Comparison of ENCODE assay signal across 28 cellular contexts in the genomic region with DNA sequence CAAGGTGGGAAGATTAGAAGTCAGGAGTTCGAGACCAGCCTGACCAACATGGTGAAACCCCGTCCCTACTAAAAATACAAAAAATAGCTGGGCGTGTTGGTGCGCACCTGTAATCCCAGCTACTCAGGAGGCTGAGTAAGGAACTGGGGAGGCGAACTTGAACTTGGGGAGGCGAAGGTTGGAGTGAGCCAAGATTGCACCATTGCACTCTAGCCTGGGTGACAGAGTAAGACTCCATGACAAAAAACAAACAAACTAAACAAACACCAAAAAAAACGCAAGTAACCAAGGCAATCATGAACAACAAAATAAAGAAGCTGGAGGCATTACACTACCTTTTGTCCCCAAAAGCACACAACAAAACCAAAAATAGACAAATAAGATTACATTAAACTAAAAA.
"Had no signal": no experiment of that assay in that cellular context is flagged by ENCODE, and none has a peak within 500 bp of the region (broad histone marks: within the 10 kb centered on the region; RNA-seq: fewer than 3 reads in every experiment).

No MANE protein-coding gene starts in this region.

- H3K36me3 ChIP-seq: colonic mucosa, esophagus muscularis mucosa, esophagus squamous epithelium, gastrocnemius medialis, gastroesophageal sphincter, heart left ventricle, heart right ventricle had no signal

- H3K9me3 ChIP-seq: colonic mucosa, esophagus squamous epithelium, gastrocnemius medialis had no signal

- H3K27me3 ChIP-seq: colonic mucosa, dorsolateral prefrontal cortex, esophagus muscularis mucosa, esophagus squamous epithelium, foreskin keratinocyte, gastrocnemius medialis, gastroesophageal sphincter, heart left ventricle, heart right ventricle had no signal

- DNase-seq: colonic mucosa; cortex of kidney; dermis blood vessel endothelial cell; dorsolateral prefrontal cortex; effector CD4-positive, alpha-beta T cell; effector CD8-positive, alpha-beta T cell; effector memory CD4-positive, alpha-beta T cell; effector memory CD8-positive, alpha-beta T cell; endodermal cell; erythroblast; esophagus squamous epithelium; foreskin fibroblast; foreskin keratinocyte; foreskin melanocyte; gastrocnemius medialis; glutamatergic neuron; head of caudate nucleus; heart left ventricle; heart right ventricle had no signal

- FAIRE-seq: colon, endometrium, endothelial cell of umbilical vein, frontal cortex had no signal

- H3K4me3 ChIP-seq: colonic mucosa, coronary artery, dorsolateral prefrontal cortex, esophagus muscularis mucosa, esophagus squamous epithelium, gastrocnemius medialis, gastroesophageal sphincter, heart left ventricle, heart right ventricle had no signal

- H3K4me1 ChIP-seq: colonic mucosa, esophagus muscularis mucosa, esophagus squamous epithelium, foreskin keratinocyte, gastrocnemius medialis, gastroesophageal sphincter, heart left ventricle, heart right ventricle had no signal

- ATAC-seq: effector memory CD8-positive, alpha-beta T cell; esophagus mucosa; foreskin keratinocyte; gastrocnemius medialis; gastroesophageal sphincter; heart left ventricle; heart right ventricle had no signal

- H3K27ac ChIP-seq: colonic mucosa, coronary artery, dorsolateral prefrontal cortex, epithelial cell of prostate, esophagus muscularis mucosa, esophagus squamous epithelium, foreskin keratinocyte, gastrocnemius medialis, gastroesophageal sphincter, heart left ventricle, heart right ventricle had no signal
